26 cellular contexts compared by ENCODE assay signal in the genomic region with DNA sequence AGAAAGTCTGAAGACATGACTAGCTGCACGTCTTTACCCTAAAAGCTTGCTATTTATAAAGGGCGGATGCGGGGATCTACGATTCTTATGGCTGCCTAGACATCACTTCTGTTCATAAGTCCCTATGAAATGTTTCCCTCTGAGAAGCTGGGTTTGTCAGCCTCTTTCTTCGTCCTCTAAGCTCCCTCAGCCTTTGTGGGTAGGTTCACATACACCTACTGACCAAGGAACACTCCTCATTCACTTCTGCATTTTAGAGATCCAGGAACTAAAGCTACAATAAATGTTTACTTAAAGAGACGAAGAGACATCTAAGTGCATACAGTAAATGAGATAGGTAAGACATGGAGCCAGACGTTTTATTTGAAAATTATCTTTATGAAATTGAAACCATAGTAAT.
"Had no signal": no experiment of that assay in that cellular context is flagged by ENCODE, and none has a peak within 500 bp of the region (broad histone marks: within the 10 kb centered on the region; RNA-seq: fewer than 3 reads in every experiment).

No MANE protein-coding gene starts in this region.

- DNase-seq: dermis blood vessel endothelial cell; effector memory CD4-positive, alpha-beta T cell; foreskin keratinocyte; glutamatergic neuron; heart right ventricle; hippocampal formation; left cardiac atrium; left lung; mammary epithelial cell; mesendoderm; midbrain; naive thymus-derived CD4-positive, alpha-beta T cell; stimulated activated CD4-positive, alpha-beta T cell treated with anti-CD3 and anti-CD28 coated beads, Interleukin-2, amount 100 ng/mL, for 24 hours; stimulated activated CD4-positive, alpha-beta T cell treated with anti-CD3 and anti-CD28 coated beads, Interleukin-4, amount 100 ng/mL, for 24 hours; stimulated activated naive CD4-positive, alpha-beta T cell treated with Interleukin-2 at 50 U/mL for 16 hours; stomach; thyroid gland had no signal

- H3K4me1 ChIP-seq: foreskin keratinocyte, left lung, neural progenitor cell, parathyroid adenoma, thyroid gland, vagina had no signal

- H3K27ac Mint-ChIP-seq: nephron; neural progenitor cell; progenitor cell of endocrine pancreas; stimulated activated effector memory CD8-positive, alpha-beta T cell treated with anti-CD3 and anti-CD28 coated beads, Interleukin-12 subunit alpha, Interleukin-12 subunit beta, amount 100 ng/mL, for 72 hours had no signal

- H3K27me3 ChIP-seq: esophagus muscularis mucosa, heart right ventricle, left lung, neural progenitor cell, right atrium auricular region, stomach, thyroid gland, vagina had no signal

- H3K27ac ChIP-seq: esophagus muscularis mucosa, foreskin keratinocyte, left lung, neural progenitor cell, parathyroid adenoma, thyroid gland, vagina had no signal

- ATAC-seq: foreskin keratinocyte; heart right ventricle; left cardiac atrium; left lung; naive thymus-derived CD4-positive, alpha-beta T cell; sciatic nerve; stimulated activated effector memory CD8-positive, alpha-beta T cell treated with anti-CD3 and anti-CD28 coated beads, Interleukin-12 subunit alpha, Interleukin-12 subunit beta, amount 100 ng/mL, for 72 hours had no signal

- H3K4me1 Mint-ChIP-seq: neural progenitor cell had no signal

- H3K36me3 Mint-ChIP-seq: neural progenitor cell; stimulated activated effector memory CD8-positive, alpha-beta T cell treated with anti-CD3 and anti-CD28 coated beads, Interleukin-12 subunit alpha, Interleukin-12 subunit beta, amount 100 ng/mL, for 72 hours had no signal

- H3K4me3 Mint-ChIP-seq: naive thymus-derived CD4-positive, alpha-beta T cell; nephron; neural progenitor cell; stimulated activated effector memory CD8-positive, alpha-beta T cell treated with anti-CD3 and anti-CD28 coated beads, Interleukin-12 subunit alpha, Interleukin-12 subunit beta, amount 100 ng/mL, for 72 hours had no signal

- H3K9me3 ChIP-seq: esophagus muscularis mucosa, heart right ventricle, left lung, right atrium auricular region, stomach, thyroid gland, vagina had no signal

- H3K4me3 ChIP-seq: esophagus muscularis mucosa, heart right ventricle, left lung, neural progenitor cell, right atrium auricular region, stomach, thyroid gland, vagina had no signal

- H3K27me3 Mint-ChIP-seq: progenitor cell of endocrine pancreas had no signal

- H3K36me3 ChIP-seq: esophagus muscularis mucosa, heart right ventricle, left lung, neural progenitor cell, right atrium auricular region, stomach, thyroid gland, vagina had no signal

- H3K9me3 Mint-ChIP-seq: nephron; neural progenitor cell; stimulated activated effector memory CD8-positive, alpha-beta T cell treated with anti-CD3 and anti-CD28 coated beads, Interleukin-12 subunit alpha, Interleukin-12 subunit beta, amount 100 ng/mL, for 72 hours had no signal
